8 cellular contexts compared by ENCODE assay signal in the genomic region with DNA sequence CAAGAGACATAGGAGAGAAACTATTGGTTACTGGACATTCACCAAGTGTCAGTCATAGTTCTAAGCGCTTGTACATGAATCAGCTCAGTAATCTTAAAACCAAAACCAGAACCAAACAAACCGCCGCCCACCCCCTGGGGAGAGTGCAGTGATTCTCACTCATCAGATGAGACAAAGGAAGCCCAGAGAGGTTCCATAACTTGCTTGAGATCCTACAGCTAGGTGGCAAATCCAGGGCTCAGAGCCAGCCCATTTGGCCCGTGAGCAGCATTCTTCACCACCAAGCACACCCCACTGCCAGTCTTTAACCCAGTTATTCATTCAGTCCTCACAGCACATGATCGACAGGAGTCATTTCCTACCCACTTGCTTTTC. TPM values are rescaled to one million over a fixed set of nuclear protein-coding genes. Genes with fewer than 3 reads are reported as not detected.
DNase-seq lines count a peak whose midpoint lies in the region; ATAC-seq, FAIRE-seq and TF ChIP-seq lines count a peak whose summit lies in the region.

No MANE protein-coding gene starts in this region.

- TF ChIP-seq POLR2A in GM12891 (IDR thresholded peaks at IDR 0.05; ENCODE audit: low read depth, low read length), result 0 out of 2 replicates have a peak, but pooled peaks have one; percentile 53

- peaks cover 16 to 21% of the 10 kb centered on the region in 2 donors for H3K4me1 Mint-ChIP-seq in effector memory CD8-positive, alpha-beta T cell (ENCODE audit: low read depth in 2 of 2)
- peaks cover 22 to 30% of the 10 kb centered on the region in 2 donors for H3K4me1 Mint-ChIP-seq in natural killer cell treated with Interleukin-12 subunit alpha and Interleukin-12 subunit beta and Interleukin-15 and Interleukin-18, amount 100 ng/mL, for 72 hours (ENCODE audit: low read depth in 2 of 2)
- H3K4me1 Mint-ChIP-seq in stimulated activated naive CD8-positive, alpha-beta T cell treated with anti-CD3 and anti-CD28 coated beads, Interleukin-15, amount 100 ng/mL, for 72 hours, result peaks cover 20% of the 10 kb centered on the region
- peaks cover 14% of the 10 kb centered on the region for H3K4me1 Mint-ChIP-seq in endothelial cell (ENCODE audit: unreplicated experiment)

- H3K4me3 Mint-ChIP-seq in effector memory CD8-positive, alpha-beta T cell, result peak overlapping the region; percentile 80 to 84
- H3K4me3 Mint-ChIP-seq in natural killer cell treated with Interleukin-12 subunit alpha and Interleukin-12 subunit beta and Interleukin-15 and Interleukin-18, amount 100 ng/mL, for 72 hours, result peak overlapping the region; percentile 81
- H3K4me3 Mint-ChIP-seq in stimulated activated naive CD8-positive, alpha-beta T cell treated with anti-CD3 and anti-CD28 coated beads, Interleukin-15, amount 100 ng/mL, for 72 hours, result peak overlapping the region; percentile 80 to 81
- H3K4me3 Mint-ChIP-seq in endothelial cell (ENCODE audit: unreplicated experiment), result no peak overlapping the region

- H3K27me3 Mint-ChIP-seq in effector memory CD8-positive, alpha-beta T cell, result no peaks in the 10 kb centered on the region
- H3K27me3 Mint-ChIP-seq in natural killer cell treated with Interleukin-12 subunit alpha and Interleukin-12 subunit beta and Interleukin-15 and Interleukin-18, amount 100 ng/mL, for 72 hours, result no peaks in the 10 kb centered on the region
- H3K27me3 Mint-ChIP-seq in stimulated activated naive CD8-positive, alpha-beta T cell treated with anti-CD3 and anti-CD28 coated beads, Interleukin-15, amount 100 ng/mL, for 72 hours, result no peaks in the 10 kb centered on the region
- peaks cover 4% of the 10 kb centered on the region for H3K27me3 Mint-ChIP-seq in endothelial cell (ENCODE audit: unreplicated experiment)

- peak; percentile 73 for ATAC-seq in GM21825 (IDR thresholded peaks at IDR 0.05; ENCODE audit: unreplicated experiment)
- ATAC-seq in effector memory CD8-positive, alpha-beta T cell (replicated peaks), result peak; percentile 70
- peak; percentile 86 to 90 for ATAC-seq in natural killer cell treated with Interleukin-12 subunit alpha and Interleukin-12 subunit beta and Interleukin-15 and Interleukin-18, amount 100 ng/mL, for 72 hours
- peak; percentile 88 for ATAC-seq in stimulated activated naive CD8-positive, alpha-beta T cell treated with anti-CD3 and anti-CD28 coated beads, Interleukin-15, amount 100 ng/mL, for 72 hours

- DNase-seq in GM12891 (ENCODE audit: insufficient read length, low spot score) (peak; percentile 67), endothelial cell (ENCODE audit: low spot score) (no peak)
- DNase-seq in activated CD4-positive, alpha-beta T cell treated with anti-CD3 and anti-CD28 coated beads, Interleukin-2, amount 50 U/mL, for 24 hours (ENCODE audit: low read depth in 1 of 2, low spot score in 1 of 2), result peak; percentile 68
- DNase-seq in effector memory CD8-positive, alpha-beta T cell, result peak; percentile 36 to 41 (median 41)
- peak; percentile 90 for DNase-seq in natural killer cell treated with Interleukin-12 subunit alpha and Interleukin-12 subunit beta and Interleukin-15 and Interleukin-18, amount 100 ng/mL, for 72 hours (ENCODE audit: low spot score)
- DNase-seq in stimulated activated naive CD8-positive, alpha-beta T cell treated with anti-CD3 and anti-CD28 coated beads, Interleukin-15, amount 100 ng/mL, for 72 hours, result peak; percentile 69 to 82

- H3K36me3 Mint-ChIP-seq in effector memory CD8-positive, alpha-beta T cell (ENCODE audit: insufficient read depth), result no peaks in the 10 kb centered on the region
- H3K36me3 Mint-ChIP-seq in natural killer cell treated with Interleukin-12 subunit alpha and Interleukin-12 subunit beta and Interleukin-15 and Interleukin-18, amount 100 ng/mL, for 72 hours, result no peaks in the 10 kb centered on the region
- no peaks in the 10 kb centered on the region for H3K36me3 Mint-ChIP-seq in endothelial cell (ENCODE audit: low read depth, unreplicated experiment)

- no peak for TF ChIP-seq RAD21 in Ishikawa (IDR thresholded peaks at IDR 0.05; ENCODE audit: low read depth)

- H3K27ac Mint-ChIP-seq in effector memory CD8-positive, alpha-beta T cell, result peak overlapping the region; percentile 92 to 93
- H3K27ac Mint-ChIP-seq in natural killer cell treated with Interleukin-12 subunit alpha and Interleukin-12 subunit beta and Interleukin-15 and Interleukin-18, amount 100 ng/mL, for 72 hours, result peak overlapping the region; percentile 85 to 96
- H3K27ac Mint-ChIP-seq in stimulated activated naive CD8-positive, alpha-beta T cell treated with anti-CD3 and anti-CD28 coated beads, Interleukin-15, amount 100 ng/mL, for 72 hours, result peak overlapping the region; percentile 44 to 88
- no peak overlapping the region for H3K27ac Mint-ChIP-seq in endothelial cell (ENCODE audit: unreplicated experiment)

- no peak for TF ChIP-seq EP300 in Ishikawa (IDR thresholded peaks at IDR 0.05; ENCODE audit: borderline replicate concordance)

- no peak for TF ChIP-seq CTCF in endothelial cell (IDR thresholded peaks at IDR 0.05; ENCODE audit: unreplicated experiment)

- peak; percentile 31 for FAIRE-seq in GM12891 (lab: Jason Lieb, UNC)

- no peaks in the 10 kb centered on the region for H3K9me3 Mint-ChIP-seq in effector memory CD8-positive, alpha-beta T cell
- no peaks in the 10 kb centered on the region for H3K9me3 Mint-ChIP-seq in natural killer cell treated with Interleukin-12 subunit alpha and Interleukin-12 subunit beta and Interleukin-15 and Interleukin-18, amount 100 ng/mL, for 72 hours
- H3K9me3 Mint-ChIP-seq in stimulated activated naive CD8-positive, alpha-beta T cell treated with anti-CD3 and anti-CD28 coated beads, Interleukin-15, amount 100 ng/mL, for 72 hours, result no peaks in the 10 kb centered on the region
- H3K9me3 Mint-ChIP-seq in endothelial cell (ENCODE audit: unreplicated experiment), result no peaks in the 10 kb centered on the region

TF ChIP-seq in GM12891, 5 proteins besides CTCF, POLR2A, EP300 and RAD21:
- peak; percentile 28; the same call in 1 of the 2 replicates for TF ChIP-seq POU2F2 (IDR thresholded peaks at IDR 0.05; ENCODE audit: low read depth, low read length)
- no peak for TF ChIP-seq TAF1 (IDR thresholded peaks at IDR 0.05; ENCODE audit: low read depth, low read length)
- no peak for TF ChIP-seq PAX5 (IDR thresholded peaks at IDR 0.05; ENCODE audit: insufficient read depth, low read length, severe bottlenecking)
- TF ChIP-seq SPI1 (IDR thresholded peaks at IDR 0.05; ENCODE audit: low read depth, low read length), result no peak
- TF ChIP-seq POLR2AphosphoS5 (IDR thresholded peaks at IDR 0.05; ENCODE audit: low read depth, low read length), result 0 out of 2 replicates have a peak, but pooled peaks have one; percentile 64

TF ChIP-seq in Ishikawa, 13 proteins besides CTCF, POLR2A, EP300 and RAD21:
- TF ChIP-seq EGR1 (IDR thresholded peaks at IDR 0.05), result no peak
- TF ChIP-seq FOXM1 (IDR thresholded peaks at IDR 0.05; ENCODE audit: borderline replicate concordance, low read depth), result no peak
- TF ChIP-seq TEAD4 (IDR thresholded peaks at IDR 0.05), result 0 out of 2 replicates have a peak, but pooled peaks have one; percentile 19
- TF ChIP-seq NFIC (IDR thresholded peaks at IDR 0.05), result peak; percentile 80
- no peak for TF ChIP-seq ZBTB7A (IDR thresholded peaks at IDR 0.05; ENCODE audit: low read depth)

RNA-seq across cellular contexts. Expression of gene RGS9, which starts 37.2 kb away (rescaled TPM):
- 4.9 TPM for polyA plus RNA-seq in GM12891 (2012; ENCODE audit: low read depth, missing spikeins)
- total RNA-seq in natural killer cell treated with Interleukin-12 subunit alpha and Interleukin-12 subunit beta and Interleukin-15 and Interleukin-18, amount 100 ng/mL, for 72 hours, result 10 to 100 TPM; 14.1 to 16.2 TPM
- 8.5 TPM for total RNA-seq in endothelial cell (ENCODE audit: unreplicated experiment)

RNA-seq across cellular contexts. Expression of gene GNA13, which starts 43.4 kb away (rescaled TPM):
- polyA plus RNA-seq in GM12891 (2012; ENCODE audit: low read depth, missing spikeins), result 19.4 TPM
- total RNA-seq in natural killer cell treated with Interleukin-12 subunit alpha and Interleukin-12 subunit beta and Interleukin-15 and Interleukin-18, amount 100 ng/mL, for 72 hours, result 10 to 100 TPM; 59.3 to 65.3 TPM
- 70.0 TPM for total RNA-seq in endothelial cell (ENCODE audit: unreplicated experiment)
